Comparison of ENCODE assay signal across 1 cellular context in the genomic region with DNA sequence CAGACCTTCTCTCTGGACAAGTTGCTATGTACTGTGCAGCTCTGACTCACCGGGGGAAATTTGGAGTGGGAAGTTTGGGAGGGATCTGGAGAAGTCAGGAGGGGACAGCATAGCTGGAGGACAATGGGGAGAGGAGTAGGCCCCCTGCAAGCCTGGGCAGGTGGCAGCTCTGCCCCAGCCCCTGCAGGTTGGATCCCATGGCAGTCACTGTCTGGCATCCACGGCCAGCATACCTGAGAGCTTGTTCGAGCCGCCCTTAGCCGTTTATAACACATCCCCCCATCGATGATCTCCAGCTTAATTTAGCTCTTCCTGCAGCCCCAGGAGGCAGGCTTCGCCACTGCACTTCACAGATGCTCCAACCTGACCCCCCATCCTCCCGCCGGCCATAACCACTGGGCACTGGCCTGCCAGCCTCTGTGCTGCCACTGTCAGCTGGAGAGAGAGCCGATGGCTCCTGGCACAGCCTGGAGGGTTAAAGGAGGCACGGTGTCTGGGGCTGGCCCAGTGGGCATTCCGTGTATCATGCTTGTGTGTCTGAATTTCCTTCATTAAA.
TF ChIP-seq lines count a peak whose summit lies in the region.

No MANE protein-coding gene starts in this region.

TF ChIP-seq in HEK293, 187 proteins besides CTCF, POLR2A, EP300 and RAD21 (continued from another document):
- TF ChIP-seq ZNF341 (tag by site-specific recombination; IDR thresholded peaks at IDR 0.05; ENCODE audit: low read depth) (0 out of 2 replicates have a peak, but pooled peaks have one; percentile 12), ZBTB6 (tag by site-specific recombination; IDR thresholded peaks at IDR 0.05) (no peak), ZBTB21 (tag by site-specific recombination; IDR thresholded peaks at IDR 0.05) (no peak), ZXDB (tag by site-specific recombination; IDR thresholded peaks at IDR 0.05) (no peak), ZNF266 (tag by site-specific recombination; IDR thresholded peaks at IDR 0.05; ENCODE audit: low read depth) (no peak), GLIS2 (tag by site-specific recombination; IDR thresholded peaks at IDR 0.05) (0 out of 2 replicates have a peak, but pooled peaks have one; percentile 24), ZNF366 (tag by site-specific recombination; conservative IDR thresholded peaks at IDR 0.05) (no peak), HOXC10 (CRISPR knock-in tag; IDR thresholded peaks at IDR 0.05) (no peak), KLF16 (tag by site-specific recombination; IDR thresholded peaks at IDR 0.05) (no peak), ZNF18 (tag by site-specific recombination; IDR thresholded peaks at IDR 0.05) (no peak), ZNF707 (tag by site-specific recombination; IDR thresholded peaks at IDR 0.05) (no peak), ZFP3 (tag by site-specific recombination; IDR thresholded peaks at IDR 0.05; ENCODE audit: low read depth) (no peak), ZNF423 (tag by site-specific recombination; IDR thresholded peaks at IDR 0.05) (no peak), ZNF223 (tag by site-specific recombination; IDR thresholded peaks at IDR 0.05) (no peak), PRDM4 (tag by site-specific recombination; IDR thresholded peaks at IDR 0.05) (no peak), ZFP41 (tag by site-specific recombination; IDR thresholded peaks at IDR 0.05; ENCODE audit: borderline replicate concordance) (no peak), RBAK (tag by site-specific recombination; IDR thresholded peaks at IDR 0.05) (no peak), GLIS1 (tag by site-specific recombination; IDR thresholded peaks at IDR 0.05) (0 out of 2 replicates have a peak, but pooled peaks have one; percentile 13), ZBTB7A (tag by site-specific recombination; IDR thresholded peaks at IDR 0.05; ENCODE audit: low read depth) (no peak), MZF1 (tag by site-specific recombination; IDR thresholded peaks at IDR 0.05; ENCODE audit: borderline replicate concordance) (no peak), SP3 (tag by site-specific recombination; IDR thresholded peaks at IDR 0.05) (no peak), ZNF24 (tag by site-specific recombination; IDR thresholded peaks at IDR 0.05) (no peak)
- TF ChIP-seq, protein P1, sequence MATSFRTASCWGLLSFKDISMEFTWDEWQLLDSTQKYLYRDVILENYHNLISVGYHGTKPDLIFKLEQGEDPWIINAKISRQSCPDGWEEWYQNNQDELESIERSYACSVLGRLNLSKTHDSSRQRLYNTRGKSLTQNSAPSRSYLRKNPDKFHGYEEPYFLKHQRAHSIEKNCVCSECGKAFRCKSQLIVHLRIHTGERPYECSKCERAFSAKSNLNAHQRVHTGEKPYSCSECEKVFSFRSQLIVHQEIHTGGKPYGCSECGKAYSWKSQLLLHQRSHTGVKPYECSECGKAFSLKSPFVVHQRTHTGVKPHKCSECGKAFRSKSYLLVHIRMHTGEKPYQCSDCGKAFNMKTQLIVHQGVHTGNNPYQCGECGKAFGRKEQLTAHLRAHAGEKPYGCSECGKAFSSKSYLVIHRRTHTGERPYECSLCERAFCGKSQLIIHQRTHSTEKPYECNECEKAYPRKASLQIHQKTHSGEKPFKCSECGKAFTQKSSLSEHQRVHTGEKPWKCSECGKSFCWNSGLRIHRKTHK (tag by site-specific recombination; IDR thresholded peaks at IDR 0.05) = no peak
